In genomic region chr4:141530627-141531026, GRCh38 we compare ENCODE assay signal across 2 cellular contexts.
TF ChIP-seq lines count a peak whose summit lies in the region.

No MANE protein-coding gene starts in this region.

TF ChIP-seq in HepG2, 621 proteins besides CTCF, POLR2A, EP300 and RAD21:
- TF ChIP-seq MAFK (conservative IDR thresholded peaks at IDR 0.05 in 1 of 2, IDR thresholded peaks at IDR 0.05 in 1 of 2; ENCODE audit: low read length in 2 of 2) (peak in 1 of 2 experiments; percentile 8; a peak in 1 of 4 replicates), NFE2L2 (IDR thresholded peaks at IDR 0.05; ENCODE audit: low read length) (0 out of 2 replicates have a peak, but pooled peaks have one; percentile 22), CBX1 (IDR thresholded peaks at IDR 0.05; ENCODE audit: low read depth) (no peak)

TF ChIP-seq in IMR-90, 13 proteins besides CTCF, POLR2A, EP300 and RAD21:
- TF ChIP-seq NFE2L2 (IDR thresholded peaks at IDR 0.05; ENCODE audit: low read depth, low read length), result peak; percentile 88
- TF ChIP-seq MAFK (IDR thresholded peaks at IDR 0.05; ENCODE audit: low read depth, low read length), result peak; percentile 54
- no peak for TF ChIP-seq SMC3 (IDR thresholded peaks at IDR 0.05; ENCODE audit: low read depth, low read length)
- TF ChIP-seq MAZ (IDR thresholded peaks at IDR 0.05; ENCODE audit: borderline replicate concordance, low read depth, low read length), result no peak
